In the genomic region with DNA sequence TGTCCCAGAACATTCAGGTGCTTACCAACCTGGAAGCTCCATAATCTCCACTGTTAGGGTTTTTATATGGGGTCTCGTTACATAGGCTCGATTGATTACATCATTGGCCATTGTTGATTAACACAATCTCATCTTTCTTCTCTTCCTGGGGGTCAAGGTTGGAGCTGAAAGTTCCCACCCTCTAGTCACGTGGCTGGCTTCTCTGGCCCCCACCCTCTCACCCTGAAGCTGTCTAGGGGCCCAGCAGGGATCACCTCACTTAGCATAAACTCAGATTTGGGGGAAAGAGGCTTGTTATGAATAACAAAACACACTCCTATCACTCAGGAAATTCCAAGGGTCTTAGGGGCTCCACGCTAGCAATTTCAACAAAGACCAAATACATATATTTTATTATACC, we compare ENCODE assay signal across 22 cellular contexts.
"Had no signal": no experiment of that assay in that cellular context is flagged by ENCODE, and none has a peak within 500 bp of the region (broad histone marks: within the 10 kb centered on the region; RNA-seq: fewer than 3 reads in every experiment).

No MANE protein-coding gene starts in this region.

- ATAC-seq: left lobe of liver, natural killer cell, psoas muscle, sciatic nerve had no signal

- H3K9me3 ChIP-seq: psoas muscle, spleen, stomach, thoracic aorta, transverse colon had no signal

- H2AFZ ChIP-seq: parathyroid adenoma had no signal

- H3K4me3 ChIP-seq: dorsolateral prefrontal cortex, psoas muscle, spleen, stomach, thoracic aorta, transverse colon had no signal

- H3K79me2 ChIP-seq: parathyroid adenoma had no signal

- H3K9ac ChIP-seq: parathyroid adenoma had no signal

- H3K9me3 Mint-ChIP-seq: natural killer cell had no signal

- H3K27ac Mint-ChIP-seq: natural killer cell had no signal

- H3K27ac ChIP-seq: dorsolateral prefrontal cortex, parathyroid adenoma, psoas muscle, spleen, stomach, thoracic aorta, transverse colon had no signal

- H3K36me3 Mint-ChIP-seq: natural killer cell had no signal

- DNase-seq: cortex of kidney; effector CD8-positive, alpha-beta T cell; foreskin melanocyte; head of caudate nucleus; hippocampal formation; natural killer cell; psoas muscle; retina; stimulated activated CD4-positive, alpha-beta T cell treated with anti-CD3 and anti-CD28 coated beads, Interleukin-15, amount 100 ng/mL, for 24 hours; stimulated activated CD4-positive, alpha-beta T cell treated with anti-CD3 and anti-CD28 coated beads, Interleukin-2, amount 100 ng/mL, for 24 hours; stimulated activated CD4-positive, alpha-beta T cell treated with anti-CD3 and anti-CD28 coated beads, Interleukin-4, amount 100 ng/mL, for 4 hours; stimulated activated naive CD4-positive, alpha-beta T cell; stomach; substantia nigra; transverse colon had no signal

- H3K36me3 ChIP-seq: spleen, stomach, thoracic aorta, transverse colon had no signal

- H3K27me3 ChIP-seq: dorsolateral prefrontal cortex, spleen, transverse colon had no signal

- H3K4me1 ChIP-seq: parathyroid adenoma, psoas muscle, stomach, transverse colon had no signal

- FAIRE-seq: islet of Langerhans had no signal

- H3K4me3 Mint-ChIP-seq: natural killer cell had no signal
